14 cellular contexts compared by ENCODE assay signal in genomic region chr14:75989134-75989533, GRCh38. TPM values are rescaled to one million over a fixed set of nuclear protein-coding genes. Genes with fewer than 3 reads are reported as not detected.
DNase-seq lines count a peak whose midpoint lies in the region; ATAC-seq and TF ChIP-seq lines count a peak whose summit lies in the region.
"Had no signal": no experiment of that assay in that cellular context is flagged by ENCODE, and none has a peak within 500 bp of the region (broad histone marks: within the 10 kb centered on the region; RNA-seq: fewer than 3 reads in every experiment).

No MANE protein-coding gene starts in this region.

- H3K4me1 ChIP-seq in body of pancreas (peaks cover 22% of the 10 kb centered on the region), skeletal muscle tissue (ENCODE audit: control insufficient read depth in 3 of 3, insufficient read depth in 3 of 3, low read length in 3 of 3) (peaks cover 11 to 31% (median 17%) of the 10 kb centered on the region in 3 donors)

- H3K27me3 ChIP-seq in body of pancreas (no peaks in the 10 kb centered on the region), skeletal muscle tissue (ENCODE audit: control insufficient read depth in 3 of 3, insufficient read depth in 3 of 3, low read length in 3 of 3) (no peaks in the 10 kb centered on the region)

- intact Hi-C loops in body of pancreas (cut with DNase I), result no loop called here

- H3K9ac ChIP-seq in skeletal muscle tissue (ENCODE audit: low read depth in 1 of 3, low read length in 3 of 3), result peak overlapping the region in 1 of 3 donors; percentile 40

- DNase-seq in ELR (ENCODE audit: low read depth) (peak; percentile 25), body of pancreas (peak in 2 of 4 donors; percentile 29 to 35), iris pigment epithelial cell (ENCODE audit: low read depth) (peak; percentile 80), hypothalamus (lab: John Stamatoyannopoulos, UW) (no peak), cerebellum (ENCODE audit: low spot score) (no peak)
- DNase-seq: activated T-cell treated with anti-CD3 and anti-CD28 coated beads for 4 hours; foreskin fibroblast; H7; NCI-H2081 treated with DMSO at 0.1 percent for 48 hours; stimulated activated naive B cell treated with anti-CD40 and anti-IgM and Interleukin-4, amounts not matched to agents 10 μg/mL and 1 μg/mL and 100 μg/mL, for 72 hours had no signal

- peak overlapping the region in 2 of 4 donors; percentile 27 to 40 for H3K27ac ChIP-seq in body of pancreas
- H3K27ac ChIP-seq in skeletal muscle tissue (ENCODE audit: low read depth, low read length), result peak overlapping the region; percentile 80
- H3K27ac ChIP-seq: C4-2B had no signal

- peaks cover 0 to 7% of the 10 kb centered on the region in 2 donors for H3K36me3 ChIP-seq in body of pancreas (replicated peaks in 1 of 2; ENCODE audit: insufficient read depth in 1 of 2, low read depth in 2 of 2)
- H3K36me3 ChIP-seq in skeletal muscle tissue (ENCODE audit: control insufficient read depth in 3 of 3, insufficient read depth in 3 of 3, low read length in 3 of 3), result peaks cover 3 to 14% (median 9%) of the 10 kb centered on the region in 3 donors

- H3K9me3 ChIP-seq in body of pancreas (no peaks in the 10 kb centered on the region), skeletal muscle tissue (ENCODE audit: control insufficient read depth in 3 of 3, low read length in 3 of 3) (no peaks in the 10 kb centered on the region)

- H3K4me3 ChIP-seq in body of pancreas, result no peak overlapping the region
- no peak overlapping the region for H3K4me3 ChIP-seq in skeletal muscle tissue (ENCODE audit: low read length in 3 of 3)

- WGBS in body of pancreas, 2 donors, result 83 to 89% methylated on average over 6 of the region's 6 CpGs

- TF ChIP-seq CTCF in body of pancreas (IDR thresholded peaks at IDR 0.05), result no peak

- ATAC-seq in body of pancreas, result peak; percentile 41
- no peak for ATAC-seq in GM18868 (IDR thresholded peaks at IDR 0.05; ENCODE audit: unreplicated experiment)
- ATAC-seq in HG02798 (IDR thresholded peaks at IDR 0.05; ENCODE audit: poor library complexity, unreplicated experiment), result no peak
- ATAC-seq: stimulated activated naive B cell treated with anti-CD40 and anti-IgM and Interleukin-4, amounts not matched to agents 10 μg/mL and 1 μg/mL and 100 μg/mL, for 72 hours had no signal

- no peak for TF ChIP-seq POLR2A in body of pancreas (IDR thresholded peaks at IDR 0.05)

RNA-seq across cellular contexts. Expression of gene IFT43, which starts 3.6 kb away (rescaled TPM):
- total RNA-seq in body of pancreas (10 to 100 TPM; 15.0 to 18.5 TPM), skeletal muscle tissue (18.3 TPM), cerebellum (26.3 TPM)

RNA-seq across cellular contexts. Expression of gene TGFB3, which starts 7.3 kb away (rescaled TPM):
- total RNA-seq in body of pancreas (10 to 100 TPM; 23.6 to 30.7 TPM), skeletal muscle tissue (58.5 TPM), cerebellum (23.0 TPM)

Comparison
In these comparisons a context has a peak if more than half of its experiments do, and no peak if none do; other contexts are left out.
1. DNase-seq: peak in ELR (single experiment) and iris pigment epithelial cell (single experiment); none in hypothalamus (0 of 51) and cerebellum (single experiment).